ENCODE assay signal across 17 cellular contexts in the genomic region with DNA sequence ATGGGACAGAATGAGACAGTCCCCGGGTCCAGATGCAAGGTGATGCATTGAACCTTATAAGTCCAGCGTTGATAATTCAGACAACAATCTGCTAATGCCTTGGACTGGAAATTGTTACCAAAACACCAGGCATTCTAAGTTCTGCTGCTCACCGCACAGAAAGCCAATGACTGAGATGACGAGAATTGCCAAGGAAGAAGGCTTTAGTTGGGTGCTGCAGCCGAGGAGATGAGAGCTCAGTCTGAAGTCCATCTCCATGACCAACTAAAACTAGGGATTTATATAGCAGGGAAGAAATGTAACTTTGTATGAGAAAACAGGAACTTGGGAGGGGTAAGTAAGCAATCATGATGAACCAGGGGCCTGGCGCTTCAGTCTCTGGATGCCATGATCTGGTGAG.
"Had no signal": no experiment of that assay in that cellular context is flagged by ENCODE, and none has a peak within 500 bp of the region (broad histone marks: within the 10 kb centered on the region; RNA-seq: fewer than 3 reads in every experiment).

No MANE protein-coding gene starts in this region.

- H3K27ac Mint-ChIP-seq: activated B cell treated with CpG ODN at 0.5 μM for 24 hours, nephron had no signal

- H3K4me3 Mint-ChIP-seq: activated B cell treated with CpG ODN at 0.5 μM for 24 hours, nephron had no signal

- ATAC-seq: sciatic nerve had no signal

- DNase-seq: activated B cell treated with CpG ODN at 0.5 μM for 24 hours; activated naive CD4-positive, alpha-beta T cell; adrenal gland; esophagus squamous epithelium; hippocampal formation; kidney; mesenchymal stem cell; occipital lobe; Right ventricle myocardium superior; SK-N-SH; stimulated activated CD4-positive, alpha-beta T cell treated with anti-CD3 and anti-CD28 coated beads, Interleukin-1b, Interleukin-23, amount 100 ng/mL, for 48 hours; tibial artery; uterus had no signal

- H3K9me3 ChIP-seq: adrenal gland, esophagus squamous epithelium, prostate gland, SK-N-SH, tibial artery, uterus had no signal

- H3K4me1 Mint-ChIP-seq: activated B cell treated with CpG ODN at 0.5 μM for 24 hours had no signal

- H3K27ac ChIP-seq: adrenal gland, cardiac muscle cell, esophagus squamous epithelium, prostate gland, tibial artery, uterus had no signal

- H3K27me3 ChIP-seq: adrenal gland, cardiac muscle cell, esophagus squamous epithelium, tibial artery, uterus had no signal
